In genomic region chr15:62847900-62848489, GRCh38 we compare ENCODE assay signal across 9 cellular contexts.
DNase-seq lines count a peak whose midpoint lies in the region; ATAC-seq and TF ChIP-seq lines count a peak whose summit lies in the region.
"Had no signal": no experiment of that assay in that cellular context is flagged by ENCODE, and none has a peak within 500 bp of the region (broad histone marks: within the 10 kb centered on the region; RNA-seq: fewer than 3 reads in every experiment).

No MANE protein-coding gene starts in this region.

- no peak overlapping the region for H3K27ac Mint-ChIP-seq in activated CD4-positive, alpha-beta T cell treated with anti-CD3 and anti-CD28 coated beads, Interleukin-2, amount 10 ng/mL, durations not matched to agents 7 days and 5 days
- H3K27ac Mint-ChIP-seq: activated B cell treated with CpG ODN at 0.5 μM for 24 hours had no signal

- ATAC-seq in upper lobe of right lung (peak; percentile 67), HG03521 (IDR thresholded peaks at IDR 0.05; ENCODE audit: unreplicated experiment) (no peak)

- H3K4me1 Mint-ChIP-seq in activated CD4-positive, alpha-beta T cell treated with anti-CD3 and anti-CD28 coated beads, Interleukin-2, amount 10 ng/mL, durations not matched to agents 7 days and 5 days: no peaks in the 10 kb centered on the region
- H3K4me1 Mint-ChIP-seq: activated B cell treated with CpG ODN at 0.5 μM for 24 hours had no signal

- H3K27ac ChIP-seq in muscle layer of colon (ENCODE audit: low read depth, low read length) (peak overlapping the region; percentile 29), upper lobe of right lung (no peak overlapping the region)

- POLR2A ChIA-PET in activated CD4-positive, alpha-beta T cell treated with anti-CD3 and anti-CD28 coated beads, Interleukin-2, amount 10 ng/mL, durations not matched to agents 7 days and 5 days (lab: Charles Lee): no interaction called here

- no peaks in the 10 kb centered on the region for H3K36me3 Mint-ChIP-seq in activated CD4-positive, alpha-beta T cell treated with anti-CD3 and anti-CD28 coated beads, Interleukin-2, amount 10 ng/mL, durations not matched to agents 7 days and 5 days (ENCODE audit: low read depth)

- no peak overlapping the region for H3K4me3 Mint-ChIP-seq in activated CD4-positive, alpha-beta T cell treated with anti-CD3 and anti-CD28 coated beads, Interleukin-2, amount 10 ng/mL, durations not matched to agents 7 days and 5 days
- H3K4me3 Mint-ChIP-seq: activated B cell treated with CpG ODN at 0.5 μM for 24 hours had no signal

- H3K9ac ChIP-seq in muscle layer of colon (ENCODE audit: low read length): no peak overlapping the region

- H3K27me3 ChIP-seq in muscle layer of colon (ENCODE audit: control insufficient read depth in 1 of 2, insufficient read depth in 2 of 2, low read length in 2 of 2) (no peaks in the 10 kb centered on the region), upper lobe of right lung (no peaks in the 10 kb centered on the region)

- H3K4me1 ChIP-seq in muscle layer of colon (ENCODE audit: insufficient read depth, low read length): peaks cover 36% of the 10 kb centered on the region
- peaks cover 6% of the 10 kb centered on the region for H3K4me1 ChIP-seq in upper lobe of right lung

- H3K36me3 ChIP-seq in muscle layer of colon (ENCODE audit: insufficient read depth, low read length) (peaks cover 30% of the 10 kb centered on the region), upper lobe of right lung (no peaks in the 10 kb centered on the region)

- DNase-seq in EL (peak; percentile 64), epithelial cell of proximal tubule (ENCODE audit: low read depth) (no peak), upper lobe of right lung (no peak), NCI-H1105 treated with DMSO at 0.1 percent for 48 hours (lab: John Stamatoyannopoulos, UW) (no peak)
- peak; percentile 44 for DNase-seq in activated CD4-positive, alpha-beta T cell treated with anti-CD3 and anti-CD28 coated beads, Interleukin-2, amount 10 ng/mL, durations not matched to agents 7 days and 5 days
- DNase-seq: activated B cell treated with CpG ODN at 0.5 μM for 24 hours had no signal

- intact Hi-C loops in upper lobe of right lung (cut with DNase I): no loop called here

- peak; percentile 52 for TF ChIP-seq CTCF in LNCAP (IDR thresholded peaks at IDR 0.05)
- peak; percentile 94 for TF ChIP-seq CTCF in epithelial cell of proximal tubule (conservative IDR thresholded peaks at IDR 0.05; ENCODE audit: low read depth, low read length)
- TF ChIP-seq CTCF in upper lobe of right lung (IDR thresholded peaks at IDR 0.05): peak; percentile 60

- H3K9me3 ChIP-seq in muscle layer of colon (ENCODE audit: low read length): no peaks in the 10 kb centered on the region
- H3K9me3 ChIP-seq in upper lobe of right lung: no peaks in the 10 kb centered on the region

- CTCF ChIA-PET in activated CD4-positive, alpha-beta T cell treated with anti-CD3 and anti-CD28 coated beads, Interleukin-2, amount 10 ng/mL, durations not matched to agents 7 days and 5 days (lab: Charles Lee): interaction anchor here (0.6 kb wide), 1 partner anchor 1274 kb away, joined by 7 read pairs; no protein-coding TSS in a partner anchor

- H3K9me3 Mint-ChIP-seq in activated CD4-positive, alpha-beta T cell treated with anti-CD3 and anti-CD28 coated beads, Interleukin-2, amount 10 ng/mL, durations not matched to agents 7 days and 5 days: no peaks in the 10 kb centered on the region
- H3K9me3 Mint-ChIP-seq: activated B cell treated with CpG ODN at 0.5 μM for 24 hours had no signal

- H3K27me3 Mint-ChIP-seq in activated CD4-positive, alpha-beta T cell treated with anti-CD3 and anti-CD28 coated beads, Interleukin-2, amount 10 ng/mL, durations not matched to agents 7 days and 5 days: peaks cover 9% of the 10 kb centered on the region

- H3K4me3 ChIP-seq in epithelial cell of proximal tubule (ENCODE audit: low read depth, low read length) (no peak overlapping the region), muscle layer of colon (ENCODE audit: low read depth in 1 of 2, low read length in 2 of 2) (peak overlapping the region in 1 of 2 donors; percentile 13), upper lobe of right lung (no peak overlapping the region)

Comparison
In these comparisons a context has a peak if more than half of its experiments do, and no peak if none do; other contexts are left out.
1. DNase-seq: peak in EL (single experiment) and activated CD4-positive, alpha-beta T cell treated with anti-CD3 and anti-CD28 coated beads, Interleukin-2, amount 10 ng/mL, durations not matched to agents 7 days and 5 days (single experiment); none in epithelial cell of proximal tubule (single experiment), upper lobe of right lung (single experiment) and NCI-H1105 treated with DMSO at 0.1 percent for 48 hours (single experiment).
2. Peak in every context shown above with its lines, with median percentiles within 50 percentile points of each other: CTCF ChIP-seq.